Comparison of ENCODE assay signal across 19 cellular contexts in the genomic region with DNA sequence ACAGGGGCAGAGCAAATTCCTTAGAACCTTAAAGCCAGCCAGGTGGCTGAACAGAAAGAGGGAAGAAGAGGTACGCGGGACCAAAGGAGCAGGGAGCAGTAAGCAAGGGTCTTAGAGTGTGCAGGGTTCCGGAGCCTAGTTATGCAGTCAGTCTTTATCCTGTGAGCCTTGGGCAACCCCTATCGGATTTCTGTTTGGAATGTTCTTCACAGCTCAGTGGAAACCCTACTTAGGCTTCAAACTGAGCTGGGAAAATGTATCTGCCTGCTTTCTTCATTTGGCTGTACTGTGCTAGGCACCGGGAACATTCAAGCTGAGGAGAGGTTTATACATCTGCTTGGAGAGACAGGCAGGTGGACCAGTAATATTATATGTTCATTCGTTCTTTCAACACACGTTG. TPM values are rescaled to one million over a fixed set of nuclear protein-coding genes. Genes with fewer than 3 reads are reported as not detected.
DNase-seq lines count a peak whose midpoint lies in the region; ATAC-seq, FAIRE-seq and TF ChIP-seq lines count a peak whose summit lies in the region.
"Had no signal": no experiment of that assay in that cellular context is flagged by ENCODE, and none has a peak within 500 bp of the region (broad histone marks: within the 10 kb centered on the region; RNA-seq: fewer than 3 reads in every experiment).

No MANE protein-coding gene starts in this region.

- intact Hi-C loops in activated CD4-positive, alpha-beta T cell treated with anti-CD3 and anti-CD28 coated beads, Interleukin-2, amount 10 ng/mL, durations not matched to agents 24 days and 14 days (cut with micrococcal nuclease) = no loop called here
- intact Hi-C loops in dendritic cell treated with granulocyte-macrophage colony-stimulating factor and Interleukin-4, amounts not matched to agents 40 ng/mL and 50 ng/mL, for 4 days (cut with micrococcal nuclease) = no loop called here
- intact Hi-C loops in pancreas (cut with DNase I) = no loop called here

- DNase-seq in activated CD4-positive, alpha-beta T cell treated with anti-CD3 and anti-CD28 coated beads, Interleukin-2, amount 10 ng/mL, durations not matched to agents 24 days and 14 days = no peak
- DNase-seq in activated CD4-positive, alpha-beta T cell treated with anti-CD3 and anti-CD28 coated beads, Interleukin-2, amount 50 U/mL, for 1 hour = no peak
- DNase-seq in pancreas = no peak
- DNase-seq in hepatic stellate cell (ENCODE audit: low spot score) = no peak
- no peak for DNase-seq in glomerular visceral epithelial cell (ENCODE audit: extremely low spot score)
- DNase-seq: esophagus squamous epithelium; GF-D8; heart left ventricle; NCI-H1436; NCI-H774; PC-9; stimulated activated CD4-positive, alpha-beta T cell treated with anti-CD3 and anti-CD28 coated beads, Interleukin-12 subunit alpha, Interleukin-12 subunit beta, amount 100 ng/mL, for 4 hours had no signal

- peaks cover 37% of the 10 kb centered on the region for H3K4me1 Mint-ChIP-seq in activated CD4-positive, alpha-beta T cell treated with anti-CD3 and anti-CD28 coated beads, Interleukin-2, amount 10 ng/mL, durations not matched to agents 24 days and 14 days
- H3K4me1 Mint-ChIP-seq in dendritic cell treated with granulocyte-macrophage colony-stimulating factor and Interleukin-4, amounts not matched to agents 40 ng/mL and 50 ng/mL, for 4 days (ENCODE audit: low read depth) = peaks cover 23% of the 10 kb centered on the region

- H3K4me1 ChIP-seq in HEK293 (ENCODE audit: control insufficient read depth, insufficient read depth, low read length) (no peaks in the 10 kb centered on the region), pancreas (peaks cover 4 to 7% (median 7%) of the 10 kb centered on the region in 3 donors)

- H3K4me3 ChIP-seq in HEK293 (ENCODE audit: low read depth, low read length) (no peak overlapping the region), pancreas (no peak overlapping the region)
- H3K4me3 ChIP-seq: esophagus squamous epithelium, GM12878, heart left ventricle, PC-9, thoracic aorta had no signal

- H3K27ac ChIP-seq in HEK293 (ENCODE audit: extremely low read depth, low read depth, low read length) = no peak overlapping the region
- H3K27ac ChIP-seq in pancreas = peak overlapping the region in 2 of 4 donors; percentile 6 to 15
- H3K27ac ChIP-seq: esophagus squamous epithelium, heart left ventricle, PC-9, thoracic aorta had no signal

- peak in 3 of 4 donors; percentile 43 to 57 (median 54) for ATAC-seq in pancreas
- ATAC-seq in GM21576 (IDR thresholded peaks at IDR 0.05; ENCODE audit: unreplicated experiment) = no peak
- ATAC-seq: GM12878, heart left ventricle had no signal

- POLR2A ChIA-PET in HEK293 (lab: Yijun Ruan, JAX) = no interaction called here

- 46 to 47% methylated on average over 7 of the region's 7 CpGs for WGBS in pancreas, 2 donors

- H3K4me3 Mint-ChIP-seq in activated CD4-positive, alpha-beta T cell treated with anti-CD3 and anti-CD28 coated beads, Interleukin-2, amount 10 ng/mL, durations not matched to agents 24 days and 14 days = no peak overlapping the region
- H3K4me3 Mint-ChIP-seq in dendritic cell treated with granulocyte-macrophage colony-stimulating factor and Interleukin-4, amounts not matched to agents 40 ng/mL and 50 ng/mL, for 4 days = no peak overlapping the region

- CTCF ChIA-PET in HEK293 (lab: Yijun Ruan, JAX) = no interaction called here

- peaks cover 75% of the 10 kb centered on the region for H3K36me3 Mint-ChIP-seq in activated CD4-positive, alpha-beta T cell treated with anti-CD3 and anti-CD28 coated beads, Interleukin-2, amount 10 ng/mL, durations not matched to agents 24 days and 14 days (ENCODE audit: low read depth)
- peaks cover 92% of the 10 kb centered on the region for H3K36me3 Mint-ChIP-seq in dendritic cell treated with granulocyte-macrophage colony-stimulating factor and Interleukin-4, amounts not matched to agents 40 ng/mL and 50 ng/mL, for 4 days (ENCODE audit: low read depth)

- FAIRE-seq in pancreas (lab: Jason Lieb, UNC) = no peak
- FAIRE-seq: A204.1, GM12878, islet of Langerhans had no signal

- no peaks in the 10 kb centered on the region for H3K27me3 ChIP-seq in pancreas
- H3K27me3 ChIP-seq: esophagus squamous epithelium, heart left ventricle had no signal

- H3K9me3 ChIP-seq in HEK293 (ENCODE audit: control insufficient read depth, insufficient read depth, low read depth, low read length) = no peaks in the 10 kb centered on the region
- no peaks in the 10 kb centered on the region for H3K9me3 ChIP-seq in pancreas
- H3K9me3 ChIP-seq: esophagus squamous epithelium, heart left ventricle, thoracic aorta had no signal

- H3K36me3 ChIP-seq in HEK293 (ENCODE audit: control insufficient read depth in 2 of 2, insufficient read depth in 1 of 2, low read length in 2 of 2) (peaks cover 4 to 73% of the 10 kb centered on the region in 2 experiments; a peak in 1 of 3 replicates), pancreas (peaks cover 3 to 50% (median 18%) of the 10 kb centered on the region in 3 donors)

- H3K9me3 Mint-ChIP-seq in activated CD4-positive, alpha-beta T cell treated with anti-CD3 and anti-CD28 coated beads, Interleukin-2, amount 10 ng/mL, durations not matched to agents 24 days and 14 days = no peaks in the 10 kb centered on the region
- no peaks in the 10 kb centered on the region for H3K9me3 Mint-ChIP-seq in dendritic cell treated with granulocyte-macrophage colony-stimulating factor and Interleukin-4, amounts not matched to agents 40 ng/mL and 50 ng/mL, for 4 days

- H3K27me3 Mint-ChIP-seq in activated CD4-positive, alpha-beta T cell treated with anti-CD3 and anti-CD28 coated beads, Interleukin-2, amount 10 ng/mL, durations not matched to agents 24 days and 14 days = no peaks in the 10 kb centered on the region
- H3K27me3 Mint-ChIP-seq in dendritic cell treated with granulocyte-macrophage colony-stimulating factor and Interleukin-4, amounts not matched to agents 40 ng/mL and 50 ng/mL, for 4 days = no peaks in the 10 kb centered on the region

- H3K27ac Mint-ChIP-seq in activated CD4-positive, alpha-beta T cell treated with anti-CD3 and anti-CD28 coated beads, Interleukin-2, amount 10 ng/mL, durations not matched to agents 24 days and 14 days = peak overlapping the region; percentile 31
- H3K27ac Mint-ChIP-seq in dendritic cell treated with granulocyte-macrophage colony-stimulating factor and Interleukin-4, amounts not matched to agents 40 ng/mL and 50 ng/mL, for 4 days = peak overlapping the region; percentile 11

- TF ChIP-seq CTCF in HEK293 (tag by site-specific recombination; IDR thresholded peaks at IDR 0.05) = no peak
- no peak for TF ChIP-seq CTCF in pancreas (IDR thresholded peaks at IDR 0.05)

TF ChIP-seq in HEK293, 187 proteins besides CTCF, POLR2A, EP300 and RAD21:
- TF ChIP-seq, protein P1, sequence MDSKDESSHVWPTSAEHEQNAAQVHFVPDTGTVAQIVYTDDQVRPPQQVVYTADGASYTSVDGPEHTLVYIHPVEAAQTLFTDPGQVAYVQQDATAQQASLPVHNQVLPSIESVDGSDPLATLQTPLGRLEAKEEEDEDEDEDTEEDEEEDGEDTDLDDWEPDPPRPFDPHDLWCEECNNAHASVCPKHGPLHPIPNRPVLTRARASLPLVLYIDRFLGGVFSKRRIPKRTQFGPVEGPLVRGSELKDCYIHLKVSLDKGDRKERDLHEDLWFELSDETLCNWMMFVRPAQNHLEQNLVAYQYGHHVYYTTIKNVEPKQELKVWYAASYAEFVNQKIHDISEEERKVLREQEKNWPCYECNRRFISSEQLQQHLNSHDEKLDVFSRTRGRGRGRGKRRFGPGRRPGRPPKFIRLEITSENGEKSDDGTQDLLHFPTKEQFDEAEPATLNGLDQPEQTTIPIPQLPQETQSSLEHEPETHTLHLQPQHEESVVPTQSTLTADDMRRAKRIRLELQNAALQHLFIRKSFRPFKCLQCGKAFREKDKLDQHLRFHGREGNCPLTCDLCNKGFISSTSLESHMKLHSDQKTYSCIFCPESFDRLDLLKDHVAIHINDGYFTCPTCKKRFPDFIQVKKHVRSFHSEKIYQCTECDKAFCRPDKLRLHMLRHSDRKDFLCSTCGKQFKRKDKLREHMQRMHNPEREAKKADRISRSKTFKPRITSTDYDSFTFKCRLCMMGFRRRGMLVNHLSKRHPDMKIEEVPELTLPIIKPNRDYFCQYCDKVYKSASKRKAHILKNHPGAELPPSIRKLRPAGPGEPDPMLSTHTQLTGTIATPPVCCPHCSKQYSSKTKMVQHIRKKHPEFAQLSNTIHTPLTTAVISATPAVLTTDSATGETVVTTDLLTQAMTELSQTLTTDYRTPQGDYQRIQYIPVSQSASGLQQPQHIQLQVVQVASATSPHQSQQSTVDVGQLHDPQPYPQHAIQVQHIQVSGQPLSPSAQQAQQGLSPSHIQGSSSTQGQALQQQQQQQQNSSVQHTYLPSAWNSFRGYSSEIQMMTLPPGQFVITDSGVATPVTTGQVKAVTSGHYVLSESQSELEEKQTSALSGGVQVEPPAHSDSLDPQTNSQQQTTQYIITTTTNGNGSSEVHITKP (tag by site-specific recombination; IDR thresholded peaks at IDR 0.05) = 0 out of 2 replicates have a peak, but pooled peaks have one; percentile 24
- no peak for TF ChIP-seq ZNF292 (tag by site-specific recombination; IDR thresholded peaks at IDR 0.05; ENCODE audit: borderline replicate concordance, low read depth)

RNA-seq across cellular contexts. Expression of a gene that starts 37.1 kb away (rescaled TPM):
- total RNA-seq in activated CD4-positive, alpha-beta T cell treated with anti-CD3 and anti-CD28 coated beads, Interleukin-2, amount 10 ng/mL, durations not matched to agents 24 days and 14 days = 141 and 146 TPM in 2 replicates
- total RNA-seq in pancreas = 100 to 1,000 TPM in 4 of 6 donors, 10 to 100 TPM in 2; 73.7 to 220 (median 134) TPM
- 100 to 1,000 TPM; 103 to 106 TPM for polyA plus RNA-seq in pancreas
